In the genomic region with DNA sequence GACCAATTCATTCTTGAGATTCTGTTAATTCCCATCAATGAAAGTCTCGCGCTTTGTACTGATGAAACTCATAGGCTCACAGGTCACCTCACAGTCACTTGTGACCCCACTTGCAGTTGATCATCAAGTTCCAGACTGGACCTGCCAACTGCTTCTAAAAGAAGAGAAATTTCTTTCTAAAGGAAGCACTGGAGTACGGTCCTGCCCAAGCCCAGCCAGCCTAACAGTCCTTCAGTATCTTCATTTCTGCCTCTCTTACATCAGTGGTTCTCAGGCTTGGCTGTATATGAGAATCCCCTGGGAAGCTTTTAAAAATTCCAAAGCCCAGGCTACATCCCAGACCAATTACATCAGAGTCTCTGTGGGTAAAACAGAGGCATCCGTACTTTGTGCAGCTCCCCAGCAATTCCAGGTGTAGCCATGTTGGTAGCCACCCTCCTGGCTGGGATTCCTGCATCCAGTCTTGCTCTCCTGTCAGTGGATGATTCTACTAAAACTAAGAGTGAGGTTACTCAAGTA, we compare ENCODE assay signal across 17 cellular contexts.
DNase-seq lines count a peak whose midpoint lies in the region; ATAC-seq and TF ChIP-seq lines count a peak whose summit lies in the region.
"Had no signal": no experiment of that assay in that cellular context is flagged by ENCODE, and none has a peak within 500 bp of the region (broad histone marks: within the 10 kb centered on the region; RNA-seq: fewer than 3 reads in every experiment).

No MANE protein-coding gene starts in this region.

- CTCF ChIA-PET in activated CD4-positive, alpha-beta T cell treated with anti-CD3 and anti-CD28 coated beads for 36 hours (lab: Charles Lee): no interaction called here

- H3K36me3 Mint-ChIP-seq in osteocyte (ENCODE audit: unreplicated experiment): no peaks in the 10 kb centered on the region
- H3K36me3 Mint-ChIP-seq in activated CD4-positive, alpha-beta T cell treated with anti-CD3 and anti-CD28 coated beads for 36 hours (ENCODE audit: low read depth): no peaks in the 10 kb centered on the region
- H3K36me3 Mint-ChIP-seq: activated naive CD4-positive, alpha-beta T cell treated with anti-CD3 and anti-CD28 coated beads, Interleukin-2, amount 10 ng/mL, durations not matched to agents 7 days and 5 days had no signal

- peak overlapping the region in 9 of 10 donors; percentile 68 to 94 (median 86) for H3K27ac ChIP-seq in heart right ventricle
- H3K27ac ChIP-seq in left ventricle myocardium inferior (replicated peaks): peak overlapping the region; percentile 86
- H3K27ac ChIP-seq: colonic mucosa had no signal

- peaks cover 37% of the 10 kb centered on the region for H3K4me1 Mint-ChIP-seq in osteocyte (ENCODE audit: unreplicated experiment)
- no peaks in the 10 kb centered on the region for H3K4me1 Mint-ChIP-seq in activated CD4-positive, alpha-beta T cell treated with anti-CD3 and anti-CD28 coated beads for 36 hours
- H3K4me1 Mint-ChIP-seq: activated naive CD4-positive, alpha-beta T cell treated with anti-CD3 and anti-CD28 coated beads, Interleukin-2, amount 10 ng/mL, durations not matched to agents 7 days and 5 days; B cell had no signal

- H3K36me3 ChIP-seq in heart right ventricle (no peaks in the 10 kb centered on the region), left ventricle myocardium inferior (no peaks in the 10 kb centered on the region)
- H3K36me3 ChIP-seq: colonic mucosa had no signal

- H3K4me3 ChIP-seq in heart right ventricle (peak overlapping the region in 4 of 10 donors; percentile 41 to 44 (median 44)), left ventricle myocardium inferior (peak overlapping the region; percentile 58)
- H3K4me3 ChIP-seq: colonic mucosa had no signal

- intact Hi-C loops in heart right ventricle (cut with DNase I): loop anchor here in 6 of 10 donors (2.0 to 10.0 kb wide), 10 partner anchors 60 to 597 kb away; partner anchors contain the start of gene NFIB (in 1 of the 6)
- intact Hi-C loops in Right ventricle myocardium inferior (cut with DNase I): loop anchor here (2.0 to 5.0 kb wide), 7 partner anchors 245 to 605 kb away; partner anchors contain the start of gene NFIB
- intact Hi-C loops in left ventricle myocardium inferior (cut with micrococcal nuclease): no loop called here
- intact Hi-C loops in activated CD4-positive, alpha-beta T cell treated with anti-CD3 and anti-CD28 coated beads for 36 hours (cut with DNase I, micrococcal nuclease): no loop called here

- peak in 5 of 8 donors; percentile 5 to 41 (median 27) for ATAC-seq in heart right ventricle
- ATAC-seq in Right ventricle myocardium inferior: no peak
- no peak for ATAC-seq in activated CD4-positive, alpha-beta T cell treated with anti-CD3 and anti-CD28 coated beads for 36 hours
- ATAC-seq: activated T-cell treated with anti-CD3 and anti-CD28 coated beads, Interleukin-2, amount 50 U/mL, for 72 hours had no signal

- DNase-seq in heart right ventricle (no peak), Right ventricle myocardium inferior (ENCODE audit: missing footprints) (no peak), left ventricle myocardium inferior (no peak), osteocyte (ENCODE audit: extremely low spot score, unreplicated experiment) (no peak), dedifferentiated amniotic fluid mesenchymal stem cell (ENCODE audit: extremely low spot score) (no peak), anterior cingulate cortex (lab: John Stamatoyannopoulos, UW) (no peak), GDM1 (lab: John Stamatoyannopoulos, UW) (no peak)
- no peak for DNase-seq in activated CD4-positive, alpha-beta T cell treated with anti-CD3 and anti-CD28 coated beads for 36 hours
- DNase-seq: 8988T; activated CD4-positive, alpha-beta T cell treated with anti-CD3 and anti-CD28 coated beads for 1 hour; activated naive CD4-positive, alpha-beta T cell treated with anti-CD3 and anti-CD28 coated beads, Interleukin-2, amount 10 ng/mL, durations not matched to agents 7 days and 5 days; activated T-cell treated with anti-CD3 and anti-CD28 coated beads, Interleukin-2, amount 50 U/mL, for 72 hours; colonic mucosa; COR-L47; KBM-7; stimulated activated naive CD4-positive, alpha-beta T cell had no signal

- H3K27ac Mint-ChIP-seq in osteocyte (ENCODE audit: unreplicated experiment): peak overlapping the region; percentile 86
- H3K27ac Mint-ChIP-seq in activated CD4-positive, alpha-beta T cell treated with anti-CD3 and anti-CD28 coated beads for 36 hours: no peak overlapping the region
- H3K27ac Mint-ChIP-seq: activated naive CD4-positive, alpha-beta T cell treated with anti-CD3 and anti-CD28 coated beads, Interleukin-2, amount 10 ng/mL, durations not matched to agents 7 days and 5 days; activated T-cell treated with anti-CD3 and anti-CD28 coated beads, Interleukin-2, amount 50 U/mL, for 72 hours; B cell had no signal

- 44 to 65% methylated on average over 4 of the region's 4 CpGs for whole genome bisulfite sequencing in heart right ventricle, 2 donors

- no peak overlapping the region for H3K4me3 Mint-ChIP-seq in osteocyte (ENCODE audit: unreplicated experiment)
- no peak overlapping the region for H3K4me3 Mint-ChIP-seq in activated CD4-positive, alpha-beta T cell treated with anti-CD3 and anti-CD28 coated beads for 36 hours
- H3K4me3 Mint-ChIP-seq: activated naive CD4-positive, alpha-beta T cell treated with anti-CD3 and anti-CD28 coated beads, Interleukin-2, amount 10 ng/mL, durations not matched to agents 7 days and 5 days; activated T-cell treated with anti-CD3 and anti-CD28 coated beads, Interleukin-2, amount 50 U/mL, for 72 hours; B cell had no signal

- H3K27me3 ChIP-seq in heart right ventricle: no peaks in the 10 kb centered on the region
- H3K27me3 ChIP-seq in left ventricle myocardium inferior (ENCODE audit: low read depth): no peaks in the 10 kb centered on the region
- H3K27me3 ChIP-seq: colonic mucosa had no signal

- TF ChIP-seq CTCF in heart right ventricle (IDR thresholded peaks at IDR 0.05): no peak
- TF ChIP-seq CTCF in left ventricle myocardium inferior (IDR thresholded peaks at IDR 0.05; ENCODE audit: borderline replicate concordance): no peak
- TF ChIP-seq CTCF in osteocyte (IDR thresholded peaks at IDR 0.05): no peak

- H3K9me3 ChIP-seq in heart right ventricle (no peaks in the 10 kb centered on the region), left ventricle myocardium inferior (replicated peaks) (no peaks in the 10 kb centered on the region)
- H3K9me3 ChIP-seq: colonic mucosa had no signal

- H3K27me3 Mint-ChIP-seq in osteocyte (ENCODE audit: unreplicated experiment): peaks cover 5% of the 10 kb centered on the region
- H3K27me3 Mint-ChIP-seq in activated CD4-positive, alpha-beta T cell treated with anti-CD3 and anti-CD28 coated beads for 36 hours: peaks cover 3% of the 10 kb centered on the region
- H3K27me3 Mint-ChIP-seq: activated naive CD4-positive, alpha-beta T cell treated with anti-CD3 and anti-CD28 coated beads, Interleukin-2, amount 10 ng/mL, durations not matched to agents 7 days and 5 days; B cell had no signal

- POLR2A ChIA-PET in activated CD4-positive, alpha-beta T cell treated with anti-CD3 and anti-CD28 coated beads for 36 hours (lab: Charles Lee): interaction anchor here (0.5 kb wide), 1 partner anchor 317 kb away, joined by 3 read pairs; no protein-coding TSS in a partner anchor

- peaks cover 14 to 56% (median 31%) of the 10 kb centered on the region in 9 donors for H3K4me1 ChIP-seq in heart right ventricle
- peaks cover 56% of the 10 kb centered on the region for H3K4me1 ChIP-seq in left ventricle myocardium inferior
- H3K4me1 ChIP-seq: colonic mucosa had no signal

- no peaks in the 10 kb centered on the region for H3K9me3 Mint-ChIP-seq in osteocyte (ENCODE audit: unreplicated experiment)
- peaks cover 2% of the 10 kb centered on the region for H3K9me3 Mint-ChIP-seq in activated CD4-positive, alpha-beta T cell treated with anti-CD3 and anti-CD28 coated beads for 36 hours (ENCODE audit: low read depth)
- H3K9me3 Mint-ChIP-seq: activated naive CD4-positive, alpha-beta T cell treated with anti-CD3 and anti-CD28 coated beads, Interleukin-2, amount 10 ng/mL, durations not matched to agents 7 days and 5 days had no signal

Comparison
In these comparisons a context has a peak if more than half of its experiments do, and no peak if none do; other contexts are left out.
1. ATAC-seq: peak in heart right ventricle (5 of 8); none in Right ventricle myocardium inferior (single experiment) and activated CD4-positive, alpha-beta T cell treated with anti-CD3 and anti-CD28 coated beads for 36 hours (single experiment).
2. intact Hi-C loops: an anchor here in heart right ventricle (2.0 to 10.0 kb wide) and Right ventricle myocardium inferior (2.0 to 5.0 kb wide); none called in left ventricle myocardium inferior and activated CD4-positive, alpha-beta T cell treated with anti-CD3 and anti-CD28 coated beads for 36 hours.